ENCODE assay signal across 29 cellular contexts in the genomic region with DNA sequence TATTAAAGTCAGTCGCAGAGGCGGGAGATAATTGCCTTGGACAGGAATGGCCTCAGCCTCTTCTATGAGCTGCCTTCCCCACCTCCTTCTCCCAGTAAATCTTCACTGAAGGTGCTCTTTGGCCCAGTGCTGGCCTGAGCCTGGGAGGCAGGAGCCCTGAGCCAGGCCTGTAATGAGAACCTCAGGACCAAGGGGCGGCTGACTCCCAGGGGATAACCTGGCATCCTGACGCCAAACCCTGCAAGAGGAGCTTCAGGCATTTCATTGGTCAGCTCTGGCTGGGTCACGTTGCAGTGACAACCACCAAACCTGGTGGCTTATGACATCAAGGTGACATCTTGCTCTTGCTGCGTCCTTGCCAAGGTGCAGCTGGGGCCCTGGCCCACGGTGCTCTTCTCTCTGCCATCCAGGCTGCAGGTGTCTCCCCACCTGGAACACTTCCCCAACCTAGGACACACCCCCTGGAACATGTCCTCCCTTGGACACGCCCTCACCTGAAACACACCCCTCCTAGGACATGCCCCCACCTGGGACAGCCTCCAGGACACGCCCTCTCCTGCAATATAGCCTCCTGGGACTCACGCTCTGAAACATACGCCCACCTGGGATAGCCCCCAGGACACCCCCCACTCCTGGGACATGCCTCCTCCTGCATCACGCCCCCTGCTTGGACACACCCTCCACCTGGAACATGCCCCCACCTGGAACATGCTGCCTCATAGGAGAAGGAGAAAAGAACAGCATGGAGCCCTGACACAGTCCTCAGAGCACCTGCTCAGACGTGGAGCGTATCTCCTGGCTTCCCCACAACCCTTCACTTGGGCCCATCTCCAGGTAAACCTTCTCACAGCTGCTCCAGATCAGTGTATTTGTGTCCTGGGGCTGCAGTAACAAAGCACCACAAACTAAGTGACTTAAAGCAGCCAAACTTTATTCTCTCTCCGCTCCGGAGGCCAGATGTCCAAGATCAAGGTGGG.
DNase-seq lines count a peak whose midpoint lies in the region; ATAC-seq and TF ChIP-seq lines count a peak whose summit lies in the region.
"Had no signal": no experiment of that assay in that cellular context is flagged by ENCODE, and none has a peak within 500 bp of the region (broad histone marks: within the 10 kb centered on the region; RNA-seq: fewer than 3 reads in every experiment).

No MANE protein-coding gene starts in this region.

- CTCF ChIA-PET in WTC11 (lab: Charles Lee) = no interaction called here
- CTCF ChIA-PET in Calu3 (lab: Charles Lee) = no interaction called here

- H3K4me3 Mint-ChIP-seq in WTC11 (no peak overlapping the region), Calu3 (ENCODE audit: low read depth, unreplicated experiment) (no peak overlapping the region)
- H3K4me3 Mint-ChIP-seq: activated naive CD4-positive, alpha-beta T cell treated with anti-CD3 and anti-CD28 coated beads, Interleukin-2, amount 50 U/mL, for 24 hours; activated T-cell treated with anti-CD3 and anti-CD28 coated beads, Interleukin-2, amount 50 U/mL, for 72 hours; CD4-positive, alpha-beta T cell; mesothelial cell of epicardium; naive thymus-derived CD8-positive, alpha-beta T cell had no signal

- TF ChIP-seq CTCF in WTC11 (IDR thresholded peaks at IDR 0.05) (no peak), lower leg skin (IDR thresholded peaks at IDR 0.05) (no peak), Calu3 (IDR thresholded peaks at IDR 0.05; ENCODE audit: unreplicated experiment) (no peak), left lung (IDR thresholded peaks at IDR 0.05) (no peak)

- TF ChIP-seq POLR2A in lower leg skin (IDR thresholded peaks at IDR 0.05) = no peak

- ATAC-seq in WTC11 = peak; percentile 60
- no peak for ATAC-seq in HG03378 (IDR thresholded peaks at IDR 0.05; ENCODE audit: unreplicated experiment)
- no peak for ATAC-seq in HG03039 (IDR thresholded peaks at IDR 0.05; ENCODE audit: unreplicated experiment)
- no peak for ATAC-seq in left lung
- ATAC-seq: A549; activated T-cell treated with anti-CD3 and anti-CD28 coated beads, Interleukin-2, amount 50 U/mL, for 72 hours; naive thymus-derived CD8-positive, alpha-beta T cell had no signal

- peaks cover 0 to 27% of the 10 kb centered on the region in 2 donors for H3K27me3 ChIP-seq in left lung
- H3K27me3 ChIP-seq: Peyer's patch, thyroid gland had no signal

- peaks cover 6% of the 10 kb centered on the region for H3K36me3 Mint-ChIP-seq in WTC11
- peaks cover 3% of the 10 kb centered on the region for H3K36me3 Mint-ChIP-seq in Calu3 (ENCODE audit: insufficient read depth, unreplicated experiment)
- H3K36me3 Mint-ChIP-seq: activated naive CD4-positive, alpha-beta T cell treated with anti-CD3 and anti-CD28 coated beads, Interleukin-2, amount 50 U/mL, for 24 hours; mesothelial cell of epicardium; naive thymus-derived CD8-positive, alpha-beta T cell had no signal

- BruUV-seq in Calu3 (replicated peaks; lab: Mats Ljungman, UMichigan) = no TSS peak

- peaks cover 41% of the 10 kb centered on the region for H3K9me3 Mint-ChIP-seq in WTC11
- peaks cover 4% of the 10 kb centered on the region for H3K9me3 Mint-ChIP-seq in Calu3 (ENCODE audit: low read depth, unreplicated experiment)

- no peaks in the 10 kb centered on the region for H3K9me3 ChIP-seq in left lung
- H3K9me3 ChIP-seq: A549, Peyer's patch, SJCRH30, stomach, thyroid gland had no signal

- POLR2A ChIA-PET in WTC11 (lab: Charles Lee) = no interaction called here

- no peak overlapping the region for H3K27ac ChIP-seq in left lung
- H3K27ac ChIP-seq: A549, coronary artery, GM23248, left ventricle myocardium inferior, Peyer's patch, SJCRH30, stomach, thyroid gland had no signal

- H3K27me3 Mint-ChIP-seq in WTC11 (ENCODE audit: low read depth) (no peaks in the 10 kb centered on the region; the same call in 1 of the 2 replicates), Calu3 (ENCODE audit: unreplicated experiment) (peaks cover 20% of the 10 kb centered on the region)
- H3K27me3 Mint-ChIP-seq: activated naive CD4-positive, alpha-beta T cell treated with anti-CD3 and anti-CD28 coated beads, Interleukin-2, amount 50 U/mL, for 24 hours had no signal

- no peaks in the 10 kb centered on the region for H3K4me1 Mint-ChIP-seq in WTC11
- no peaks in the 10 kb centered on the region for H3K4me1 Mint-ChIP-seq in Calu3 (ENCODE audit: low read depth, unreplicated experiment)
- H3K4me1 Mint-ChIP-seq: activated naive CD4-positive, alpha-beta T cell treated with anti-CD3 and anti-CD28 coated beads, Interleukin-2, amount 50 U/mL, for 24 hours; mesothelial cell of epicardium had no signal

- no peak overlapping the region for H3K27ac Mint-ChIP-seq in WTC11
- no peak overlapping the region for H3K27ac Mint-ChIP-seq in Calu3 (ENCODE audit: unreplicated experiment)
- H3K27ac Mint-ChIP-seq: activated naive CD4-positive, alpha-beta T cell treated with anti-CD3 and anti-CD28 coated beads, Interleukin-2, amount 50 U/mL, for 24 hours; activated T-cell treated with anti-CD3 and anti-CD28 coated beads, Interleukin-2, amount 50 U/mL, for 72 hours; CD4-positive, alpha-beta T cell; mesothelial cell of epicardium had no signal

- no peaks in the 10 kb centered on the region for H3K4me1 ChIP-seq in left lung
- H3K4me1 ChIP-seq: A549, Peyer's patch, SJCRH30, stomach, thyroid gland had no signal

- 48 to 63% methylated on average over 16 of the region's 16 CpGs for WGBS in lower leg skin, 2 donors

- peak; percentile 33 for DNase-seq in activated effector memory CD4-positive, alpha-beta T cell treated with anti-CD3 and anti-CD28 coated beads, Interleukin-2, amount 50 U/mL, for 16 hours
- no peak for DNase-seq in activated effector memory CD4-positive, alpha-beta T cell treated with Interleukin-2 at 50 U/mL for 16 hours
- DNase-seq in WTC11 (ENCODE audit: low spot score) (no peak), lower leg skin (ENCODE audit: low spot score in 2 of 2) (peak; percentile 54 to 84), Calu3 (no peak), left lung (no peak)
- DNase-seq: activated CD4-positive, alpha-beta T cell treated with anti-CD3 and anti-CD28 coated beads, Interleukin-2, amount 50 U/mL, for 4 hours; activated T-cell treated with anti-CD3 and anti-CD28 coated beads, Interleukin-2, amount 50 U/mL, for 72 hours; AML-193; effector memory CD4-positive, alpha-beta T cell; foreskin melanocyte; GM23248; left ventricle myocardium inferior; naive thymus-derived CD8-positive, alpha-beta T cell; NCI-H1105; NCI-H2081; NCI-H524 treated with DMSO at 0.1 percent for 48 hours; SJCRH30; stomach; T-helper 1 cell; thyroid gland had no signal

- no peaks in the 10 kb centered on the region for H3K36me3 ChIP-seq in left lung
- H3K36me3 ChIP-seq: left ventricle myocardium inferior, Peyer's patch, SJCRH30, stomach, thyroid gland had no signal

- intact Hi-C loops in lower leg skin (cut with DNase I; ENCODE audit: low total_unique reads) = no loop called here
- intact Hi-C loops in Calu3 (cut with micrococcal nuclease; ENCODE audit: unreplicated experiment) = no loop called here
- intact Hi-C loops in left lung (cut with DNase I) = no loop called here

- no peak overlapping the region for H3K4me3 ChIP-seq in lower leg skin (ENCODE audit: low read depth, poor library complexity, severe bottlenecking)
- H3K4me3 ChIP-seq in left lung = no peak overlapping the region
- H3K4me3 ChIP-seq: A549, coronary artery, GM23248, left ventricle myocardium inferior, Peyer's patch, SJCRH30, stomach, thyroid gland had no signal

TF ChIP-seq in WTC11, 78 proteins besides CTCF, POLR2A, EP300 and RAD21:
- TF ChIP-seq, protein P1, sequence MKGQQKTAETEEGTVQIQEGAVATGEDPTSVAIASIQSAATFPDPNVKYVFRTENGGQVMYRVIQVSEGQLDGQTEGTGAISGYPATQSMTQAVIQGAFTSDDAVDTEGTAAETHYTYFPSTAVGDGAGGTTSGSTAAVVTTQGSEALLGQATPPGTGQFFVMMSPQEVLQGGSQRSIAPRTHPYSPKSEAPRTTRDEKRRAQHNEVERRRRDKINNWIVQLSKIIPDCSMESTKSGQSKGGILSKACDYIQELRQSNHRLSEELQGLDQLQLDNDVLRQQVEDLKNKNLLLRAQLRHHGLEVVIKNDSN (CRISPR knock-in tag; IDR thresholded peaks at IDR 0.05) = no peak
- no peak for TF ChIP-seq NFATC4 (CRISPR knock-in tag; IDR thresholded peaks at IDR 0.05)
- TF ChIP-seq ZNF671 (CRISPR knock-in tag; IDR thresholded peaks at IDR 0.05) = no peak
- no peak for TF ChIP-seq ZNF423 (CRISPR knock-in tag; IDR thresholded peaks at IDR 0.05)
- no peak for TF ChIP-seq KAT7 (CRISPR knock-in tag; IDR thresholded peaks at IDR 0.05; ENCODE audit: borderline replicate concordance)
- no peak for TF ChIP-seq ZNF219 (CRISPR knock-in tag; IDR thresholded peaks at IDR 0.05; ENCODE audit: borderline replicate concordance)
- no peak for TF ChIP-seq SOX15 (CRISPR knock-in tag; IDR thresholded peaks at IDR 0.05)
- TF ChIP-seq CREM (CRISPR knock-in tag; IDR thresholded peaks at IDR 0.05) = no peak
- TF ChIP-seq, protein P2, sequence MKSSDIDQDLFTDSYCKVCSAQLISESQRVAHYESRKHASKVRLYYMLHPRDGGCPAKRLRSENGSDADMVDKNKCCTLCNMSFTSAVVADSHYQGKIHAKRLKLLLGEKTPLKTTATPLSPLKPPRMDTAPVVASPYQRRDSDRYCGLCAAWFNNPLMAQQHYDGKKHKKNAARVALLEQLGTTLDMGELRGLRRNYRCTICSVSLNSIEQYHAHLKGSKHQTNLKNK (CRISPR knock-in tag; IDR thresholded peaks at IDR 0.05) = no peak
- TF ChIP-seq, protein P3, sequence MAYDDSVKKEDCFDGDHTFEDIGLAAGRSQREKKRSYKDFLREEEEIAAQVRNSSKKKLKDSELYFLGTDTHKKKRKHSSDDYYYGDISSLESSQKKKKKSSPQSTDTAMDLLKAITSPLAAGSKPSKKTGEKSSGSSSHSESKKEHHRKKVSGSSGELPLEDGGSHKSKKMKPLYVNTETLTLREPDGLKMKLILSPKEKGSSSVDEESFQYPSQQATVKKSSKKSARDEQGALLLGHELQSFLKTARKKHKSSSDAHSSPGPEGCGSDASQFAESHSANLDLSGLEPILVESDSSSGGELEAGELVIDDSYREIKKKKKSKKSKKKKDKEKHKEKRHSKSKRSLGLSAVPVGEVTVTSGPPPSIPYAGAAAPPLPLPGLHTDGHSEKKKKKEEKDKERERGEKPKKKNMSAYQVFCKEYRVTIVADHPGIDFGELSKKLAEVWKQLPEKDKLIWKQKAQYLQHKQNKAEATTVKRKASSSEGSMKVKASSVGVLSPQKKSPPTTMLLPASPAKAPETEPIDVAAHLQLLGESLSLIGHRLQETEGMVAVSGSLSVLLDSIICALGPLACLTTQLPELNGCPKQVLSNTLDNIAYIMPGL (CRISPR knock-in tag; IDR thresholded peaks at IDR 0.05) = no peak
- no peak for TF ChIP-seq JUN (CRISPR knock-in tag; IDR thresholded peaks at IDR 0.05)

Comparison
In these comparisons a context has a peak if more than half of its experiments do, and no peak if none do; other contexts are left out.
1. DNase-seq: peak in activated effector memory CD4-positive, alpha-beta T cell treated with anti-CD3 and anti-CD28 coated beads, Interleukin-2, amount 50 U/mL, for 16 hours (single experiment) and lower leg skin (2 of 2); none in activated effector memory CD4-positive, alpha-beta T cell treated with Interleukin-2 at 50 U/mL for 16 hours (single experiment), WTC11 (single experiment), Calu3 (single experiment) and left lung (0 of 2).